ENCODE assay signal across 15 cellular contexts in the genomic region with DNA sequence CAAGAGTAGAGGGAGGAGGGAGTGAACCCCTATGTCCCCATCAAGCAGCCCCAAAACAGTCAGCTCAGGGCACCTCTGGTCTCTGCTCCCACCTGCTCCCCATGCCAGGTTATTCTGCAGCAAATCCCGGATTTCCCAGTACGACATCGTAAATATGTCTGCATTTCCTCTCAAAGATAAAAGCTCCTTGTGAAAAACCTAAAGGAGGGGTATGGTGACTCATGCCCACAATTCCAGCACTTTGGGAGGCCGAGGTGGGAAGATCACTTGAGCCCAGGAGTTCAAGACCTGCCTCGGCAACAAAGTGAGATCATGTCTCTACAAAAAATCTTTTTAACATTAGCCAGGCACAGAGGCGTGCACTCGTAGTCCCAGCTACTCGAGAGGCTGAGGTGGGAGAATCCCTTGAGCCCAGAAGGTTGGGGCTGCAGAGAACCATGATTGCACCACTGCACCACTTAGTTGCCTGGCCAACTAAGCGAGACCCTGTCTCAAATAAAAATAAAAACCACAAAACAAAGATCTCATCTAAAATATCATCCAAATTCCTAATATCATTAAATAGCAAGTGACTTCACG. TPM values are rescaled to one million over a fixed set of nuclear protein-coding genes. Genes with fewer than 3 reads are reported as not detected.
A peak's percentile ranks its signal among the peaks of the same experiment; 100 is the strongest.
DNase-seq lines count a peak whose midpoint lies in the region; ATAC-seq and TF ChIP-seq lines count a peak whose summit lies in the region.
"Had no signal": no experiment of that assay in that cellular context is flagged by ENCODE, and none has a peak within 500 bp of the region (broad histone marks: within the 10 kb centered on the region; RNA-seq: fewer than 3 reads in every experiment).

No MANE protein-coding gene starts in this region.

- H3F3A ChIP-seq in MM.1S (ENCODE audit: insufficient read depth, low read length): no peaks in the 10 kb centered on the region

- in situ Hi-C loops in Caki2 (cut with HindIII; ENCODE audit: low pct_unique_long_range_greater_than_20kb, low sequenced_read_pairs): no loop called here

- H4K20me1 ChIP-seq in MM.1S (ENCODE audit: insufficient read depth, low read length): no peaks in the 10 kb centered on the region

- no peaks in the 10 kb centered on the region for H3K36me3 ChIP-seq in MG63
- peaks cover 14% of the 10 kb centered on the region for H3K36me3 ChIP-seq in mesodermal cell (ENCODE audit: control insufficient read depth, insufficient read depth, low read length)
- no peaks in the 10 kb centered on the region for H3K36me3 ChIP-seq in MM.1S (replicated peaks; ENCODE audit: insufficient read depth, low read length)
- H3K36me3 ChIP-seq: upper lobe of right lung had no signal

- TF ChIP-seq CTCF in MM.1S (IDR thresholded peaks at IDR 0.05; ENCODE audit: low read length): no peak

- peaks cover 71% of the 10 kb centered on the region for H3K79me2 ChIP-seq in MM.1S (ENCODE audit: low read length)

- WGBS in mesodermal cell (ENCODE audit: insufficient coverage in 2 of 2), 2 experiments: 71 to 73% methylated on average over 6 to 10 of the region's 10 CpGs

- DNase-seq in Caki2 (ENCODE audit: low read depth) (peak; percentile 63), MG63 (peak; percentile 32), NCI-H2081 (lab: John Stamatoyannopoulos, UW) (no peak), MM.1S (no peak)
- DNase-seq in activated T-cell treated with anti-CD3 and anti-CD28 coated beads, Interleukin-2, amount 50 U/mL, for 48 hours: no peak
- DNase-seq: activated CD4-positive, CD25-positive, alpha-beta regulatory T cell treated with anti-CD3 and anti-CD28 coated beads, Interleukin-2, amount 50 U/mL, for 72 hours; activated naive CD4-positive, alpha-beta T cell treated with anti-CD3 and anti-CD28 coated beads, Interleukin-2, amount 50 U/mL, for 16 hours; left ventricle myocardium superior; NCI-H1436 treated with DMSO at 0.1 percent for 48 hours; RPMI8226 had no signal

- H3K4me1 ChIP-seq in mesodermal cell (ENCODE audit: control insufficient read depth, insufficient read depth, low read length, poor library complexity, severe bottlenecking): peaks cover 25% of the 10 kb centered on the region
- no peaks in the 10 kb centered on the region for H3K4me1 ChIP-seq in MM.1S (ENCODE audit: low read length)

- H3K9me2 ChIP-seq in MM.1S (replicated peaks; ENCODE audit: insufficient read depth, low read length): no peaks in the 10 kb centered on the region

- ATAC-seq in HG02840 (IDR thresholded peaks at IDR 0.05; ENCODE audit: low FRiP score, unreplicated experiment): no peak

- H3K4me2 ChIP-seq in MM.1S (ENCODE audit: low read depth, low read length): no peak overlapping the region

- H3K4me3 ChIP-seq in MG63: no peak overlapping the region
- H3K4me3 ChIP-seq in mesodermal cell (ENCODE audit: extremely low read depth, insufficient read depth, low read length, poor library complexity, severe bottlenecking): peak overlapping the region; percentile 16
- H3K4me3 ChIP-seq in MM.1S (ENCODE audit: low read length): no peak overlapping the region
- H3K4me3 ChIP-seq: upper lobe of right lung had no signal

- H3K9me3 ChIP-seq in MG63 (no peaks in the 10 kb centered on the region), mesodermal cell (ENCODE audit: control insufficient read depth, low read length) (peaks cover 9% of the 10 kb centered on the region), MM.1S (replicated peaks; ENCODE audit: insufficient read depth, low read length) (no peaks in the 10 kb centered on the region)
- H3K9me3 ChIP-seq: upper lobe of right lung had no signal

- H3K27me3 ChIP-seq in MG63: no peaks in the 10 kb centered on the region
- H3K27me3 ChIP-seq in MM.1S (replicated peaks; ENCODE audit: insufficient read depth, low read length): no peaks in the 10 kb centered on the region
- H3K27me3 ChIP-seq: upper lobe of right lung had no signal

- H3K27ac ChIP-seq in cingulate gyrus (ENCODE audit: low read depth, low read length) (peak overlapping the region; percentile 80), mesodermal cell (ENCODE audit: low read depth, low read length, severe bottlenecking) (peak overlapping the region; percentile 86), MM.1S (ENCODE audit: low read length) (no peak overlapping the region)
- H3K27ac ChIP-seq: upper lobe of right lung had no signal

- H3K9ac ChIP-seq in MM.1S (ENCODE audit: low read length): no peak overlapping the region

- no peak overlapping the region for H2AFZ ChIP-seq in MM.1S (ENCODE audit: low read length)

RNA-seq across cellular contexts. Expression of a gene that starts 7.1 kb away (rescaled TPM):
- 145 and 177 TPM in 2 replicates for total RNA-seq in Caki2 (2014; rRNA removed; shearing (Covaris generic); ENCODE audit: low replicate concordance)
- total RNA-seq in MG63 (2014; rRNA removed; shearing (Covaris generic); ENCODE audit: low replicate concordance): 80.9 and 91.4 TPM in 2 replicates
- 89.4 TPM for polyA plus RNA-seq in mesodermal cell (2013, experiment 1 of 2)
- polyA plus RNA-seq in mesodermal cell (2013, experiment 2 of 2): 76.2 TPM

RNA-seq across cellular contexts. Expression of a gene that starts 33.3 kb away (rescaled TPM):
- total RNA-seq in Caki2 (2014; rRNA removed; shearing (Covaris generic); ENCODE audit: low replicate concordance): 1.5 and 1.8 TPM in 2 replicates
- 0.59 TPM in 1 of 2 replicates, not detected in the other for total RNA-seq in MG63 (2014; rRNA removed; shearing (Covaris generic); ENCODE audit: low replicate concordance)
- polyA plus RNA-seq in mesodermal cell (2013, experiment 1 of 2): 0.18 TPM
- 0.20 TPM for polyA plus RNA-seq in mesodermal cell (2013, experiment 2 of 2)
- total RNA-seq: left ventricle myocardium superior had no signal
- polyA plus RNA-seq: BJ had no signal

RNA-seq across cellular contexts. Expression of a gene that starts 38.1 kb away (rescaled TPM):
- total RNA-seq in Caki2 (2014; rRNA removed; shearing (Covaris generic); ENCODE audit: low replicate concordance): 4.8 and 6.9 TPM in 2 replicates
- not detected in 2 replicates for total RNA-seq in MG63 (2014; rRNA removed; shearing (Covaris generic); ENCODE audit: low replicate concordance)
- 2.0 TPM for polyA plus RNA-seq in mesodermal cell (2013, experiment 1 of 2)
- 0.91 TPM for polyA plus RNA-seq in mesodermal cell (2013, experiment 2 of 2)
- polyA plus RNA-seq: BJ had no signal

Comparison
In these comparisons a context has a peak if more than half of its experiments do, and no peak if none do; other contexts are left out.
1. DNase-seq: peak in Caki2 (single experiment) and MG63 (single experiment); none in NCI-H2081 (0 of 2), MM.1S (single experiment) and activated T-cell treated with anti-CD3 and anti-CD28 coated beads, Interleukin-2, amount 50 U/mL, for 48 hours (0 of 2).